Comparison of ENCODE assay signal across 23 cellular contexts in the genomic region with DNA sequence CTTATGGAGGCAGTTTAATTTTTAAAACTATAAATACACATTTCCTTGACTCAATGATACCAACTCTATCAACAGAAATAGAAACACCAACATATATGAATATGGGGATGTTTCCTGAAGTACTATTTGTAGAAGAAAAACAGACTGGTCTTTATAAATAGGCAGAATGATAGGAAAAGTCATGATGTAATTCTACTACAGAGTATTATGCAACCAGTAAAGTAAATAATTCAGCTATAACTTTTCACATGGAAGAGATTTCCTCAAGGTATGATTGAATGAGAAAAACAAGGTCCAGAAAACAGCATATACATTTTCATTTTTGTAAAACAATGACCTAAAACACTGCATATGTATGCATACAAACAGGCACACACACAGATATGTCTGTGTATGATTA. TPM values are rescaled to one million over a fixed set of nuclear protein-coding genes. Genes with fewer than 3 reads are reported as not detected.
DNase-seq lines count a peak whose midpoint lies in the region; ATAC-seq and TF ChIP-seq lines count a peak whose summit lies in the region.
"Had no signal": no experiment of that assay in that cellular context is flagged by ENCODE, and none has a peak within 500 bp of the region (broad histone marks: within the 10 kb centered on the region; RNA-seq: fewer than 3 reads in every experiment).

No MANE protein-coding gene starts in this region.

- no peak overlapping the region for H3K4me3 Mint-ChIP-seq in activated naive CD4-positive, alpha-beta T cell treated with anti-CD3 and anti-CD28 coated beads, Interleukin-2, amount 50 U/mL, for 24 hours
- H3K4me3 Mint-ChIP-seq in immature natural killer cell: no peak overlapping the region
- H3K4me3 Mint-ChIP-seq: B cell, CD14-positive monocyte had no signal

- H3K36me3 ChIP-seq in lower lobe of right lung: peaks cover 25% of the 10 kb centered on the region
- H3K36me3 ChIP-seq: SJCRH30 had no signal

- peaks cover 64% of the 10 kb centered on the region for H3K4me1 Mint-ChIP-seq in activated naive CD4-positive, alpha-beta T cell treated with anti-CD3 and anti-CD28 coated beads, Interleukin-2, amount 50 U/mL, for 24 hours
- peaks cover 39 to 70% of the 10 kb centered on the region in 2 donors for H3K4me1 Mint-ChIP-seq in immature natural killer cell
- H3K4me1 Mint-ChIP-seq: B cell had no signal

- no peaks in the 10 kb centered on the region for H3K4me1 ChIP-seq in lower lobe of right lung
- H3K4me1 ChIP-seq: SJCRH30 had no signal

- TF ChIP-seq CTCF in lower lobe of right lung (IDR thresholded peaks at IDR 0.05): no peak

- no peak overlapping the region for H3K4me3 ChIP-seq in lower lobe of right lung
- H3K4me3 ChIP-seq: Peyer's patch, SJCRH30 had no signal

- intact Hi-C loops in lower lobe of right lung (cut with DNase I): no loop called here

- DNase-seq in activated naive CD4-positive, alpha-beta T cell (lab: John Stamatoyannopoulos, UW): no peak
- DNase-seq in G401 (ENCODE audit: low spot score): peak; percentile 3
- no peak for DNase-seq in immature natural killer cell
- DNase-seq in renal cortical epithelial cell (ENCODE audit: low read depth): peak; percentile 15
- no peak for DNase-seq in cerebellum (ENCODE audit: low spot score)
- DNase-seq in lower lobe of right lung: no peak
- DNase-seq: COR-L47, DMS 273 treated with DMSO at 0.1 percent for 48 hours, DMS79 treated with DMSO at 0.1 percent for 48 hours, Kasumi-1, NCI-H1417, NCI-H1694 treated with DMSO at 0.1 percent for 48 hours, NCI-H2081 treated with DMSO at 0.1 percent for 48 hours, NCI-H446, NCI-H526, Peyer's patch, SJCRH30 had no signal

- H3K27ac ChIP-seq in lower lobe of right lung: no peak overlapping the region
- H3K27ac ChIP-seq: SJCRH30 had no signal

- peaks cover 16% of the 10 kb centered on the region for H3K36me3 Mint-ChIP-seq in activated naive CD4-positive, alpha-beta T cell treated with anti-CD3 and anti-CD28 coated beads, Interleukin-2, amount 50 U/mL, for 24 hours
- peaks cover 11 to 31% (median 12%) of the 10 kb centered on the region in 3 donors for H3K36me3 Mint-ChIP-seq in immature natural killer cell

- H3K9me3 ChIP-seq in lower lobe of right lung: no peaks in the 10 kb centered on the region
- H3K9me3 ChIP-seq: Peyer's patch, SJCRH30 had no signal

- H3K27ac Mint-ChIP-seq in activated naive CD4-positive, alpha-beta T cell treated with anti-CD3 and anti-CD28 coated beads, Interleukin-2, amount 50 U/mL, for 24 hours: peak overlapping the region; percentile 57
- H3K27ac Mint-ChIP-seq in immature natural killer cell: peak overlapping the region in 4 of 6 donors; percentile 12 to 50 (median 31)
- H3K27ac Mint-ChIP-seq: B cell, CD14-positive monocyte had no signal

- H3K27me3 Mint-ChIP-seq in activated naive CD4-positive, alpha-beta T cell treated with anti-CD3 and anti-CD28 coated beads, Interleukin-2, amount 50 U/mL, for 24 hours: no peaks in the 10 kb centered on the region
- H3K27me3 Mint-ChIP-seq in immature natural killer cell (ENCODE audit: low read depth in 3 of 3): peaks cover 0 to 2% (median 2%) of the 10 kb centered on the region in 3 donors
- H3K27me3 Mint-ChIP-seq: B cell had no signal

- no peak for ATAC-seq in GM18511 (IDR thresholded peaks at IDR 0.05; ENCODE audit: unreplicated experiment)
- no peak for ATAC-seq in lower lobe of right lung
- ATAC-seq: HCT116 had no signal

- H3K9me3 Mint-ChIP-seq in activated naive CD4-positive, alpha-beta T cell treated with anti-CD3 and anti-CD28 coated beads, Interleukin-2, amount 50 U/mL, for 24 hours: no peaks in the 10 kb centered on the region
- H3K9me3 Mint-ChIP-seq in immature natural killer cell: no peaks in the 10 kb centered on the region

- in situ Hi-C loops in G401 (cut with HindIII; ENCODE audit: low sequenced_read_pairs): no loop called here

- H3K27me3 ChIP-seq in lower lobe of right lung (ENCODE audit: low read depth): no peaks in the 10 kb centered on the region
- H3K27me3 ChIP-seq: Peyer's patch, SJCRH30 had no signal

RNA-seq across cellular contexts. Expression of gene GPRIN3, which starts 56.2 kb away (rescaled TPM):
- 0.55 and 1.5 TPM in 2 replicates for total RNA-seq in G401 (2014; rRNA removed; shearing (Covaris generic))
- 10 to 100 TPM in 1 of 3 donors, 1 to 10 TPM in 2; 5.5 to 15.9 (median 7.3) TPM for polyA plus RNA-seq in immature natural killer cell
- total RNA-seq in renal cortical epithelial cell: 0.87 and 3.5 TPM in 2 replicates
- total RNA-seq in cerebellum: 36.8 TPM
- 34.2 TPM for total RNA-seq in lower lobe of right lung
- total RNA-seq: MCF 10A had no signal

Comparison
In these comparisons a context has a peak if more than half of its experiments do, and no peak if none do; other contexts are left out.
1. DNase-seq: peak in G401 (single experiment) and renal cortical epithelial cell (single experiment); none in activated naive CD4-positive, alpha-beta T cell (0 of 4), immature natural killer cell (0 of 3), cerebellum (single experiment) and lower lobe of right lung (single experiment).